In the genomic region with DNA sequence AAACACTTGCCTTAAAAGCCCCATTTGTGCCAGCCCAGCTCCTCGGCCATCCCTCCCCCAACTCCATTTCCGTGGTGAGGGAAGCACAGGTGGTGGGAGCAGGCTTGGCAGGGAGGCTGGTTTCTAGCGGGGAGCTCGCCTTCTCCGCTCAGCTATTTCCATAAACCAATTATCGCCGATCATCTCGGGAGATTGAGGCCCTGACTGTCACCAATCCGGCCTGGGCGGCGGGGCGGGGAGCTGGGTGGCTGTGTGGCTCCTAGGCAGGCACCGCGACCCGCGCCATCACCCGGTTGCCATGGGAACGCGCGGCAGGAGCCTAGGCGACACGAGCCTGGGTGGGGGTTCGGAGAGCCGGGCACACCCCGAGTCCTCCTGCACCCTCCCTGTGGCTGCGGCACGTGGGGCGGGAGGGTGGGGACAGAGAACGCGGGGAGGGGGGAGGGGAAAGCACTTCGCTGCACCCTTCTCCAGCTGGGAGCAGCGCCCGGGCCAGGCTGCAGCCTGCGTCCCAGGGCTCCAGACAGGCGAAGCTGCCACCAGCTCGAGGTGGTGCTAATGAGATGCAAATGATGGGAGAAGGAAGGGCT, we compare ENCODE assay signal across 11 cellular contexts. TPM values are rescaled to one million over a fixed set of nuclear protein-coding genes. Genes with fewer than 3 reads are reported as not detected.
DNase-seq lines count a peak whose midpoint lies in the region; ATAC-seq, FAIRE-seq and TF ChIP-seq lines count a peak whose summit lies in the region.
"Had no signal": no experiment of that assay in that cellular context is flagged by ENCODE, and none has a peak within 500 bp of the region (broad histone marks: within the 10 kb centered on the region; RNA-seq: fewer than 3 reads in every experiment).

No MANE protein-coding gene starts in this region.

- TF ChIP-seq POLR2A in H54 (IDR thresholded peaks at IDR 0.05; ENCODE audit: low read depth, low read length), result no peak

- ATAC-seq in WTC11, result peak; percentile 81
- no peak for ATAC-seq in GM21717 (IDR thresholded peaks at IDR 0.05; ENCODE audit: unreplicated experiment)
- no peak for ATAC-seq in stimulated activated memory B cell treated with anti-CD40 and anti-IgM and Interleukin-4, amounts not matched to agents 10 μg/mL and 1 μg/mL and 100 μg/mL, for 72 hours
- ATAC-seq: psoas muscle, T-helper 17 cell had no signal

- H3K27me3 Mint-ChIP-seq in WTC11 (ENCODE audit: low read depth), result peaks cover 28% of the 10 kb centered on the region
- H3K27me3 Mint-ChIP-seq in stimulated activated memory B cell treated with anti-CD40 and anti-IgM and Interleukin-4, amounts not matched to agents 10 μg/mL and 1 μg/mL and 100 μg/mL, for 72 hours, result peaks cover 47% of the 10 kb centered on the region

- POLR2A ChIA-PET in WTC11 (lab: Charles Lee), result interaction anchor here (1.4 kb wide), 1 partner anchor 43 kb away, joined by 3 read pairs; the partner anchor contains the start of gene STRA6

- peak overlapping the region; percentile 59 for H3K4me3 Mint-ChIP-seq in WTC11
- H3K4me3 Mint-ChIP-seq in stimulated activated memory B cell treated with anti-CD40 and anti-IgM and Interleukin-4, amounts not matched to agents 10 μg/mL and 1 μg/mL and 100 μg/mL, for 72 hours, result no peak overlapping the region
- H3K4me3 Mint-ChIP-seq: T-helper 17 cell had no signal

- no peak for TF ChIP-seq CTCF in WTC11 (IDR thresholded peaks at IDR 0.05)

- no peaks in the 10 kb centered on the region for H3K9me3 Mint-ChIP-seq in WTC11
- H3K9me3 Mint-ChIP-seq in stimulated activated memory B cell treated with anti-CD40 and anti-IgM and Interleukin-4, amounts not matched to agents 10 μg/mL and 1 μg/mL and 100 μg/mL, for 72 hours, result no peaks in the 10 kb centered on the region

- H3K4me1 Mint-ChIP-seq in WTC11, result peaks cover 32% of the 10 kb centered on the region
- peaks cover 8% of the 10 kb centered on the region for H3K4me1 Mint-ChIP-seq in stimulated activated memory B cell treated with anti-CD40 and anti-IgM and Interleukin-4, amounts not matched to agents 10 μg/mL and 1 μg/mL and 100 μg/mL, for 72 hours

- H3K27ac Mint-ChIP-seq in WTC11, result no peak overlapping the region
- H3K27ac Mint-ChIP-seq in stimulated activated memory B cell treated with anti-CD40 and anti-IgM and Interleukin-4, amounts not matched to agents 10 μg/mL and 1 μg/mL and 100 μg/mL, for 72 hours, result no peak overlapping the region

- DNase-seq in DMS 273 (lab: John Stamatoyannopoulos, UW; ENCODE audit: unreplicated experiment), result peak; percentile 88
- peak; percentile 93 to 100 (median 99) for DNase-seq in NCI-H1417 (lab: John Stamatoyannopoulos, UW)
- peak; percentile 69 for DNase-seq in WTC11 (ENCODE audit: low spot score)
- peak; percentile 76 for DNase-seq in iPS-NIHi11 (ENCODE audit: low spot score)
- no peak for DNase-seq in H54 (ENCODE audit: insufficient read length, low spot score)
- DNase-seq in AG08396 (ENCODE audit: low spot score), result no peak
- DNase-seq: psoas muscle, T-helper 17 cell had no signal

- FAIRE-seq in H54 (lab: Jason Lieb, UNC), result no peak

- H3K36me3 Mint-ChIP-seq in WTC11, result no peaks in the 10 kb centered on the region
- H3K36me3 Mint-ChIP-seq in stimulated activated memory B cell treated with anti-CD40 and anti-IgM and Interleukin-4, amounts not matched to agents 10 μg/mL and 1 μg/mL and 100 μg/mL, for 72 hours, result no peaks in the 10 kb centered on the region

- CTCF ChIA-PET in WTC11 (lab: Charles Lee), result interaction anchor here (0.7 to 2.1 kb wide), 14 partner anchors 10 to 281 kb away, joined by 3 to 12 read pairs (median 5); partner anchors contain the start of gene STRA6

TF ChIP-seq in WTC11, 78 proteins besides CTCF, POLR2A, EP300 and RAD21:
- TF ChIP-seq RORB (CRISPR knock-in tag; IDR thresholded peaks at IDR 0.05), result no peak
- TF ChIP-seq ERG (CRISPR knock-in tag; IDR thresholded peaks at IDR 0.05), result no peak
- TF ChIP-seq, protein P1, sequence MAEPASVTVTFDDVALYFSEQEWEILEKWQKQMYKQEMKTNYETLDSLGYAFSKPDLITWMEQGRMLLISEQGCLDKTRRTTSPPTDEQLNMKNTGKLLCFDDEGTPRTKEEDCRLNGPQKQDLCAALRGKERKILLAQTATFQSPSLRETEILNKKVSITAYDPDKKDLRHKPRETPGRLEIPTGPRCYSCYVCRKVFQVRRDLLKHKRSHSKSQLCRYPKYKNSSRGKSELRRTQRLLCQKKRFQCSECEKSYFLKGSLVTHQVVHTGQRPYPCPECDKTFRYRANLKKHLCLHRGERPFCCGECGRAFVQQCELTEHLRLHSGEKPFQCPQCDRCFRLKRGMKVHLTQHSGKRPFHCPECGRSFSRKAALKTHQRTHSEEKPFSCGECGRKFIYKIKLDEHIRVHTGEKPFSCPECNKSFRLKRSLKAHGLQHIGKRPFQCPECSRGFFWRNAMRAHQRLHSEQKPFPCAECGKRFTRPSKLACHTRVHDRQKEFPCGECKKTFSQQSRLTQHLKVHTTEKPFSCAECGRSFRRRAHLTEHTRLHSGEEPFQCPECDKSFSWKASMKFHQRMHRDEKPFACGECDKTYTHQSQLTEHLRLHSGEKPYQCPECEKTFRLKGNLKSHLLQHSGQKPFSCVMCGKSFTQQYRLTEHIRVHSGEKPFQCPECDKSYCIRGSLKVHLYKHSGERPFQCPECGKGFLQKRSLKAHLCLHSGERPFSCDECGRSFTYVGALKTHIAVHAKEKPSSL (CRISPR knock-in tag; conservative IDR thresholded peaks at IDR 0.05), result no peak
- no peak for TF ChIP-seq IRF2 (CRISPR knock-in tag; IDR thresholded peaks at IDR 0.05; ENCODE audit: borderline replicate concordance, low read depth)
TF ChIP-seq in WTC11: peak in this region for 0.

RNA-seq across cellular contexts. Expression of gene CCDC33, which starts 9.3 kb away (rescaled TPM):
- 5.6 to 10.6 TPM (median 6.1 TPM) in 3 replicates for total RNA-seq in WTC11 (2021)
- total RNA-seq: psoas muscle, T-helper 17 cell, vagina had no signal

RNA-seq across cellular contexts. Expression of gene STRA6, which starts 42.9 kb away (rescaled TPM):
- total RNA-seq in WTC11 (2021), result 20.1 to 23.2 TPM (median 21.7 TPM) in 3 replicates
- total RNA-seq: psoas muscle, T-helper 17 cell had no signal

Comparison
In these comparisons a context has a peak if more than half of its experiments do, and no peak if none do; other contexts are left out.
1. DNase-seq: peak in DMS 273 (single experiment), NCI-H1417 (3 of 3), WTC11 (single experiment) and iPS-NIHi11 (single experiment); none in H54 (single experiment) and AG08396 (single experiment).